8 cellular contexts compared by ENCODE assay signal in the genomic region with DNA sequence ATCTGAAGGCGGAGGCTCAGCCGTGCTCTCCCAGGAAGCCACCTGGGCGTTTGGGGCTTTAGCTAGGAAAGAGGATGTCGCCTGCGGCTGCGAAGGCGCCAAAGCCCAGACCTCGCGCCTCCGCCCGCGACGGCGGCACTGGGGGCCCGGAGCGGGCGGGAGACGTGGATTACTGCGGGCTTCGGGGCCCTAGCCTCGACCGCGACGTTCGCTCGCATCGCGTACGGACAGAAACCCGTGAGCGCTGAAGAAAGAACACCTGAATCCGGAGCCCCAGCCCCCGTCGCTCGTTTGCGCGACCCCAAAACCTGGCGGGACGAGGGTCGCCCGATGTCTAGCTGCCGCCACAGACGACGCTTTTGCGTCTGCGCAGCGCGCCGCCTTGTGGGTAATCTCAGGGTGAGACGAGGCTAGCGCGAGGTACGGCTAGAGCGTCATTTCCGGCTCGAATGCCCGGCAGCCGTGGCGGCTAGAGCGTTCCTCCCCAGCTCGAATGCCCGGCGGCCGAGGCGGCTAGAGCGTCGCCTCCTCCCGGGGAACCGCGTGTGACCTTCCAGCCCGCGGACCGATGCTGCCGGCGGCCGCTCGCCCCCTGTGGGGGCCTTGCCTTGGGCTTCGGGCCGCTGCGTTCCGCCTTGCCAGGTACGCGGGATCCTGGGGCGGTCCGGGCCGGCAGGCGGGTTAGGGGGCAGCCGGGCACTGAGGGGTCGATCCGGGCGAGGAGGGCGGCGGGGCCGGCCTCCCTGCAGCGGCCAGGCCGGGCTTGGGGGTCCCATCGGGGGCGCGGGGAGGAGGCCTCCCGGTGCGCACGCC. TPM values are rescaled to one million over a fixed set of nuclear protein-coding genes. Genes with fewer than 3 reads are reported as not detected.
DNase-seq lines count a peak whose midpoint lies in the region; ATAC-seq and TF ChIP-seq lines count a peak whose summit lies in the region.

A gene (plus strand): TSS at position 434 of the 813 bp plus-strand sequence. CDS start 135 bp downstream, at position 569.

- peak within 1 kb of the TSS; percentile 94 to 97 for H3K4me3 Mint-ChIP-seq in stimulated activated naive CD8-positive, alpha-beta T cell treated with anti-CD3 and anti-CD28 coated beads, Interleukin-15, amount 100 ng/mL, for 72 hours

- H3K27me3 Mint-ChIP-seq in stimulated activated naive CD8-positive, alpha-beta T cell treated with anti-CD3 and anti-CD28 coated beads, Interleukin-15, amount 100 ng/mL, for 72 hours, result no peaks in the 10 kb centered on the region

- TF ChIP-seq CTCF in fibroblast of villous mesenchyme (IDR thresholded peaks at IDR 0.05; ENCODE audit: insufficient read depth, low read depth, low read length) (no peak), neural cell (IDR thresholded peaks at IDR 0.05; ENCODE audit: poor library complexity, severe bottlenecking) (peak; percentile 24)

- no peaks in the 10 kb centered on the region for H3K9me3 Mint-ChIP-seq in stimulated activated naive CD8-positive, alpha-beta T cell treated with anti-CD3 and anti-CD28 coated beads, Interleukin-15, amount 100 ng/mL, for 72 hours

- H3K9me2 ChIP-seq in neural cell (ENCODE audit: insufficient read depth, low read length), result no peaks in the 10 kb centered on the region

- H3K9ac ChIP-seq in neural cell (ENCODE audit: low read length), result peak within 1 kb of the TSS; percentile 94

- peaks cover 25% of the 10 kb centered on the region for H3K79me2 ChIP-seq in neural cell (replicated peaks; ENCODE audit: insufficient read depth, low read length)

- H3K4me3 ChIP-seq in fibroblast of villous mesenchyme (ENCODE audit: low read depth, low read length) (peak within 1 kb of the TSS; percentile 91), neural cell (ENCODE audit: low read length) (peak within 1 kb of the TSS; percentile 96)

- no peaks in the 10 kb centered on the region for H3K9me3 ChIP-seq in neural cell (ENCODE audit: low read length)

- peak within 1 kb of the TSS; percentile 92 for H3K4me2 ChIP-seq in neural cell (ENCODE audit: low read length)

- H3K4me1 Mint-ChIP-seq in stimulated activated naive CD8-positive, alpha-beta T cell treated with anti-CD3 and anti-CD28 coated beads, Interleukin-15, amount 100 ng/mL, for 72 hours, result peaks cover 61% of the 10 kb centered on the region

- H4K20me1 ChIP-seq in neural cell (ENCODE audit: insufficient read depth), result no peaks in the 10 kb centered on the region

- peak within 1 kb of the TSS; percentile 80 for H3K27ac ChIP-seq in neural cell (ENCODE audit: low read length)

- peak; percentile 92 for ATAC-seq in stimulated activated naive CD8-positive, alpha-beta T cell treated with anti-CD3 and anti-CD28 coated beads, Interleukin-15, amount 100 ng/mL, for 72 hours

- peak; percentile 98 for TF ChIP-seq POLR2A in Raji (IDR thresholded peaks at IDR 0.05; ENCODE audit: insufficient read depth, low read depth, low read length)

- peak within 1 kb of the TSS; percentile 98 to 99 for H3K27ac Mint-ChIP-seq in stimulated activated naive CD8-positive, alpha-beta T cell treated with anti-CD3 and anti-CD28 coated beads, Interleukin-15, amount 100 ng/mL, for 72 hours

- H3K27me3 ChIP-seq in neural cell (ENCODE audit: insufficient read depth, low read depth, low read length), result no peaks in the 10 kb centered on the region

- peak within 1 kb of the TSS; percentile 69 for H2AFZ ChIP-seq in neural cell (ENCODE audit: low read depth, low read length)

- H3K36me3 ChIP-seq in neural cell (ENCODE audit: insufficient read depth, low read length), result peaks cover 5% of the 10 kb centered on the region

- no peak for TF ChIP-seq EP300 in neural cell (conservative IDR thresholded peaks at IDR 0.05; ENCODE audit: poor library complexity, severe bottlenecking)

- DNase-seq in EL (peak; percentile 91), GOT3 (lab: John Stamatoyannopoulos, UW) (peak; percentile 62), M059J (ENCODE audit: low read depth) (peak; percentile 91), fibroblast of villous mesenchyme (ENCODE audit: low read depth) (peak; percentile 91)
- DNase-seq in activated effector memory CD4-positive, alpha-beta T cell treated with anti-CD3 and anti-CD28 coated beads, Interleukin-2, amount 50 U/mL, for 16 hours, result peak; percentile 97
- peak; percentile 85 to 89 for DNase-seq in stimulated activated naive CD8-positive, alpha-beta T cell treated with anti-CD3 and anti-CD28 coated beads, Interleukin-15, amount 100 ng/mL, for 72 hours

- H3F3A ChIP-seq in neural cell (ENCODE audit: insufficient read depth, low read length, poor library complexity, severe bottlenecking), result no peaks in the 10 kb centered on the region

- TF ChIP-seq RAD21 in neural cell (conservative IDR thresholded peaks at IDR 0.05), result peak; percentile 16

TF ChIP-seq in neural cell, 6 proteins besides CTCF, POLR2A, EP300 and RAD21:
- TF ChIP-seq TAF1 (IDR thresholded peaks at IDR 0.05; ENCODE audit: low read depth) (peak; percentile 24), SMC3 (conservative IDR thresholded peaks at IDR 0.05; ENCODE audit: poor library complexity) (no peak), MXI1 (conservative IDR thresholded peaks at IDR 0.05; ENCODE audit: poor library complexity, severe bottlenecking) (peak; percentile 80), EZH2 (IDR thresholded peaks at IDR 0.05; ENCODE audit: borderline replicate concordance, insufficient read depth, low read length, poor library complexity, severe bottlenecking) (no peak), POLR2AphosphoS5 (IDR thresholded peaks at IDR 0.05) (peak; percentile 96)
- TF ChIP-seq, protein P1, sequence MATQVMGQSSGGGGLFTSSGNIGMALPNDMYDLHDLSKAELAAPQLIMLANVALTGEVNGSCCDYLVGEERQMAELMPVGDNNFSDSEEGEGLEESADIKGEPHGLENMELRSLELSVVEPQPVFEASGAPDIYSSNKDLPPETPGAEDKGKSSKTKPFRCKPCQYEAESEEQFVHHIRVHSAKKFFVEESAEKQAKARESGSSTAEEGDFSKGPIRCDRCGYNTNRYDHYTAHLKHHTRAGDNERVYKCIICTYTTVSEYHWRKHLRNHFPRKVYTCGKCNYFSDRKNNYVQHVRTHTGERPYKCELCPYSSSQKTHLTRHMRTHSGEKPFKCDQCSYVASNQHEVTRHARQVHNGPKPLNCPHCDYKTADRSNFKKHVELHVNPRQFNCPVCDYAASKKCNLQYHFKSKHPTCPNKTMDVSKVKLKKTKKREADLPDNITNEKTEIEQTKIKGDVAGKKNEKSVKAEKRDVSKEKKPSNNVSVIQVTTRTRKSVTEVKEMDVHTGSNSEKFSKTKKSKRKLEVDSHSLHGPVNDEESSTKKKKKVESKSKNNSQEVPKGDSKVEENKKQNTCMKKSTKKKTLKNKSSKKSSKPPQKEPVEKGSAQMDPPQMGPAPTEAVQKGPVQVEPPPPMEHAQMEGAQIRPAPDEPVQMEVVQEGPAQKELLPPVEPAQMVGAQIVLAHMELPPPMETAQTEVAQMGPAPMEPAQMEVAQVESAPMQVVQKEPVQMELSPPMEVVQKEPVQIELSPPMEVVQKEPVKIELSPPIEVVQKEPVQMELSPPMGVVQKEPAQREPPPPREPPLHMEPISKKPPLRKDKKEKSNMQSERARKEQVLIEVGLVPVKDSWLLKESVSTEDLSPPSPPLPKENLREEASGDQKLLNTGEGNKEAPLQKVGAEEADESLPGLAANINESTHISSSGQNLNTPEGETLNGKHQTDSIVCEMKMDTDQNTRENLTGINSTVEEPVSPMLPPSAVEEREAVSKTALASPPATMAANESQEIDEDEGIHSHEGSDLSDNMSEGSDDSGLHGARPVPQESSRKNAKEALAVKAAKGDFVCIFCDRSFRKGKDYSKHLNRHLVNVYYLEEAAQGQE (IDR thresholded peaks at IDR 0.05; ENCODE audit: borderline replicate concordance), result peak; percentile 42

RNA-seq across cellular contexts. Expression of the gene that starts here (rescaled TPM):
- total RNA-seq in M059J (2014; rRNA removed; shearing (Covaris generic)), result 11.7 and 14.1 TPM in 2 replicates
- 12.1 and 12.6 TPM in 2 replicates for total RNA-seq in fibroblast of villous mesenchyme
- polyA plus RNA-seq in neural cell, result 10.4 and 14.2 TPM in 2 replicates
- polyA minus RNA-seq in neural cell, result 4.1 and 6.8 TPM in 2 replicates

Comparison
In these comparisons a context has a peak if more than half of its experiments do, and no peak if none do; other contexts are left out.
1. Peak in every context shown above with its lines: DNase-seq, ATAC-seq, H3K4me3 ChIP-seq and H3K27ac ChIP-seq.